ENCODE assay signal across 30 cellular contexts in the genomic region with DNA sequence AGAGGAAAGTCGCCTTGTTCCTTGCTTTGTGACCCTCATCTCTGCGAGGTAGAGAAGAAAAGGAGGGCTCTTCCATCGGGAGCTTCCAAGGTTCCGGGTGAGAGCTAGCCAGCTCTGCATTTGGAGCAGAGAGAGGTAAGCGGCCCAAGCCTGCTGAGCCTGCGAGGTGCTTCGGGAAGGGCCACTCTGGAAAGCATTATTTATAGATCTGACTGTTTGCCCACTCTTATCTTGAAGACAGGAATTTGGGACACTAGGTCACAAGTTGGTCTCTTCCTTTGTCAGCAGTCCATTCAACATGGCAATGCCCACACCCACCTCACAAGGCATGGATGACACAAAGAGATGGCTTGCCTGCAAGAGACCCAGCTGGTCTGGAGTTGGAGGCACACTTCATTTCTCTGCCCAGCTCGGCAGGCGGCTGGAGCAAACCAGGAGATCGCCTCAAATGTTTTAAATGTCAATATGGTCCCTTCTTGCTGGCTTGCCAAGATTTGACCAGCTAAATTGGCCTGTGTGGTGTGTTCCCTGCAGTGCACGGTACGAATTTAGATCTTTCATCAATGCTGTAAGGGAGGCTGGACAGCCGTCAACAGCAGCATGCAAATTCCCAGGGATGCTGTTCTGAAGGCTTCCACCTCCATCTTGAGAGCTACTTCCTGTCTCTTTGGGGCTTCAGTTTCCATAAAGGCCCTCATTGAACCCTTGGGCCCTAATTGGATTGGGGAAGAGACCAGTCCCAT.
"Had no signal": no experiment of that assay in that cellular context is flagged by ENCODE, and none has a peak within 500 bp of the region (broad histone marks: within the 10 kb centered on the region; RNA-seq: fewer than 3 reads in every experiment).

No MANE protein-coding gene starts in this region.

- ATAC-seq: esophagus mucosa; gastrocnemius medialis; left colon; mucosa of descending colon; natural killer cell treated with Interleukin-12 subunit alpha and Interleukin-12 subunit beta and Interleukin-15 and Interleukin-18, amount 100 ng/mL, for 72 hours; psoas muscle; stimulated activated effector memory CD8-positive, alpha-beta T cell treated with anti-CD3 and anti-CD28 coated beads, Interleukin-12 subunit alpha, Interleukin-12 subunit beta, amount 100 ng/mL, for 72 hours; upper lobe of right lung had no signal

- H3K27ac Mint-ChIP-seq: dendritic cell treated with granulocyte-macrophage colony-stimulating factor and Interleukin-4, amounts not matched to agents 40 ng/mL and 50 ng/mL, for 4 days; endodermal cell; mesothelial cell of epicardium; natural killer cell treated with Interleukin-12 subunit alpha and Interleukin-12 subunit beta and Interleukin-15 and Interleukin-18, amount 100 ng/mL, for 72 hours; stimulated activated effector memory CD8-positive, alpha-beta T cell treated with anti-CD3 and anti-CD28 coated beads, Interleukin-12 subunit alpha, Interleukin-12 subunit beta, amount 100 ng/mL, for 72 hours had no signal

- H3K27me3 ChIP-seq: testis had no signal

- DNase-seq: colonic mucosa; effector CD8-positive, alpha-beta T cell; endodermal cell; foreskin fibroblast; gastrocnemius medialis; head of caudate nucleus; hippocampal formation; left colon; mesenchymal stem cell; mucosa of descending colon; naive B cell; psoas muscle; sigmoid colon; stimulated activated CD4-positive, alpha-beta T cell treated with anti-CD3 and anti-CD28 coated beads, Interleukin-2, amount 100 ng/mL, for 24 hours; stimulated activated CD4-positive, alpha-beta T cell treated with anti-CD3 and anti-CD28 coated beads, Interleukin-4, amount 100 ng/mL, for 24 hours; stimulated activated naive CD4-positive, alpha-beta T cell treated with Interleukin-2 at 50 U/mL for 16 hours; stomach; testis; upper lobe of right lung; uterus had no signal

- FAIRE-seq: islet of Langerhans had no signal

- H3K4me1 ChIP-seq: testis, uterus had no signal

- H3K27ac ChIP-seq: colonic mucosa, epithelial cell of prostate, gastrocnemius medialis, psoas muscle, sigmoid colon, stomach, testis, tibial nerve, upper lobe of right lung, uterus had no signal

- H3K9me3 Mint-ChIP-seq: central memory CD8-positive, alpha-beta T cell; dendritic cell treated with granulocyte-macrophage colony-stimulating factor and Interleukin-4, amounts not matched to agents 40 ng/mL and 50 ng/mL, for 4 days; mesothelial cell of epicardium; natural killer cell treated with Interleukin-12 subunit alpha and Interleukin-12 subunit beta and Interleukin-15 and Interleukin-18, amount 100 ng/mL, for 72 hours; stimulated activated effector memory CD8-positive, alpha-beta T cell treated with anti-CD3 and anti-CD28 coated beads, Interleukin-12 subunit alpha, Interleukin-12 subunit beta, amount 100 ng/mL, for 72 hours had no signal

- H3K9me3 ChIP-seq: colonic mucosa, gastrocnemius medialis, mucosa of descending colon, psoas muscle, sigmoid colon, stomach, testis, tibial nerve, upper lobe of right lung, uterus had no signal

- H3K4me3 ChIP-seq: colonic mucosa, gastrocnemius medialis, mucosa of descending colon, psoas muscle, sigmoid colon, stomach, testis, tibial nerve, upper lobe of right lung, uterus had no signal

- H3K36me3 Mint-ChIP-seq: mesothelial cell of epicardium; stimulated activated effector memory CD8-positive, alpha-beta T cell treated with anti-CD3 and anti-CD28 coated beads, Interleukin-12 subunit alpha, Interleukin-12 subunit beta, amount 100 ng/mL, for 72 hours had no signal

- H3K36me3 ChIP-seq: colonic mucosa, gastrocnemius medialis, sigmoid colon, stomach, tibial nerve, upper lobe of right lung, uterus had no signal

- H3K4me3 Mint-ChIP-seq: central memory CD8-positive, alpha-beta T cell; dendritic cell treated with granulocyte-macrophage colony-stimulating factor and Interleukin-4, amounts not matched to agents 40 ng/mL and 50 ng/mL, for 4 days; endodermal cell; mesothelial cell of epicardium; natural killer cell treated with Interleukin-12 subunit alpha and Interleukin-12 subunit beta and Interleukin-15 and Interleukin-18, amount 100 ng/mL, for 72 hours; neural crest cell; stimulated activated effector memory CD8-positive, alpha-beta T cell treated with anti-CD3 and anti-CD28 coated beads, Interleukin-12 subunit alpha, Interleukin-12 subunit beta, amount 100 ng/mL, for 72 hours had no signal
